ENCODE assay signal across 24 cellular contexts in genomic region chr16:11053916-11054460, GRCh38.
DNase-seq lines count a peak whose midpoint lies in the region; ATAC-seq and TF ChIP-seq lines count a peak whose summit lies in the region.
"Had no signal": no experiment of that assay in that cellular context is flagged by ENCODE, and none has a peak within 500 bp of the region (broad histone marks: within the 10 kb centered on the region; RNA-seq: fewer than 3 reads in every experiment).

No MANE protein-coding gene starts in this region.

- peaks cover 66% of the 10 kb centered on the region for H3K36me3 Mint-ChIP-seq in activated naive CD4-positive, alpha-beta T cell treated with anti-CD3 and anti-CD28 coated beads, Interleukin-2, amount 10 ng/mL, durations not matched to agents 7 days and 5 days
- peaks cover 26% of the 10 kb centered on the region for H3K36me3 Mint-ChIP-seq in activated naive CD4-positive, alpha-beta T cell treated with anti-CD3 and anti-CD28 coated beads for 36 hours (ENCODE audit: low read depth)
- peaks cover 78% of the 10 kb centered on the region for H3K36me3 Mint-ChIP-seq in dendritic cell treated with granulocyte-macrophage colony-stimulating factor and Interleukin-4, amounts not matched to agents 40 ng/mL and 50 ng/mL, for 4 days (ENCODE audit: low read depth)
- H3K36me3 Mint-ChIP-seq in stimulated activated memory B cell treated with anti-CD40 and anti-IgM and Interleukin-4, amounts not matched to agents 10 μg/mL and 1 μg/mL and 100 μg/mL, for 72 hours, result peaks cover 76% of the 10 kb centered on the region
- no peaks in the 10 kb centered on the region for H3K36me3 Mint-ChIP-seq in GM23338 (ENCODE audit: low read depth)

- no peaks in the 10 kb centered on the region for H3K9me2 ChIP-seq in GM23338 (ENCODE audit: insufficient read depth)
- H3K9me2 ChIP-seq: SK-N-SH had no signal

- intact Hi-C loops in activated naive CD4-positive, alpha-beta T cell treated with anti-CD3 and anti-CD28 coated beads for 36 hours (cut with micrococcal nuclease), result loop anchor here (2.0 kb wide), 1 partner anchor 61 kb away; no protein-coding TSS in a partner anchor
- intact Hi-C loops in dendritic cell treated with granulocyte-macrophage colony-stimulating factor and Interleukin-4, amounts not matched to agents 40 ng/mL and 50 ng/mL, for 4 days (cut with micrococcal nuclease), result no loop called here

- CTCF ChIA-PET in activated naive CD4-positive, alpha-beta T cell treated with anti-CD3 and anti-CD28 coated beads, Interleukin-2, amount 10 ng/mL, durations not matched to agents 7 days and 5 days (lab: Charles Lee), result interaction anchor here (1.0 kb wide), 1 partner anchor 41 kb away, joined by 6 read pairs; no protein-coding TSS in a partner anchor
- CTCF ChIA-PET in activated naive CD4-positive, alpha-beta T cell treated with anti-CD3 and anti-CD28 coated beads for 36 hours (lab: Charles Lee), result no interaction called here

- no peak overlapping the region for H3K4me3 ChIP-seq in GM23338
- H3K4me3 ChIP-seq: body of pancreas, gastroesophageal sphincter, pancreas, testis had no signal

- ATAC-seq in stimulated activated memory B cell treated with anti-CD40 and anti-IgM and Interleukin-4, amounts not matched to agents 10 μg/mL and 1 μg/mL and 100 μg/mL, for 72 hours, result no peak
- ATAC-seq in GM21360 (IDR thresholded peaks at IDR 0.05; ENCODE audit: unreplicated experiment), result no peak
- ATAC-seq in GM18498 (IDR thresholded peaks at IDR 0.05; ENCODE audit: unreplicated experiment), result no peak
- no peak for ATAC-seq in GM23338
- ATAC-seq: body of pancreas, gastroesophageal sphincter, left lobe of liver, Panc1, pancreas had no signal

- no peak overlapping the region for H3K4me2 ChIP-seq in GM23338
- H3K4me2 ChIP-seq: SK-N-SH had no signal

- H3K9me3 Mint-ChIP-seq in activated naive CD4-positive, alpha-beta T cell treated with anti-CD3 and anti-CD28 coated beads, Interleukin-2, amount 10 ng/mL, durations not matched to agents 7 days and 5 days, result no peaks in the 10 kb centered on the region
- no peaks in the 10 kb centered on the region for H3K9me3 Mint-ChIP-seq in activated naive CD4-positive, alpha-beta T cell treated with anti-CD3 and anti-CD28 coated beads for 36 hours
- no peaks in the 10 kb centered on the region for H3K9me3 Mint-ChIP-seq in dendritic cell treated with granulocyte-macrophage colony-stimulating factor and Interleukin-4, amounts not matched to agents 40 ng/mL and 50 ng/mL, for 4 days
- H3K9me3 Mint-ChIP-seq in stimulated activated memory B cell treated with anti-CD40 and anti-IgM and Interleukin-4, amounts not matched to agents 10 μg/mL and 1 μg/mL and 100 μg/mL, for 72 hours, result no peaks in the 10 kb centered on the region
- no peaks in the 10 kb centered on the region for H3K9me3 Mint-ChIP-seq in GM23338

- no peaks in the 10 kb centered on the region for H4K20me1 ChIP-seq in GM23338 (replicated peaks; ENCODE audit: insufficient read depth)

- TF ChIP-seq CTCF in GM23338 (conservative IDR thresholded peaks at IDR 0.05; ENCODE audit: low read depth in 2 of 2), result no peak

- H2AFZ ChIP-seq in GM23338, result no peak overlapping the region

- H3K27ac Mint-ChIP-seq in activated naive CD4-positive, alpha-beta T cell treated with anti-CD3 and anti-CD28 coated beads, Interleukin-2, amount 10 ng/mL, durations not matched to agents 7 days and 5 days, result peak overlapping the region; percentile 68
- no peak overlapping the region for H3K27ac Mint-ChIP-seq in activated naive CD4-positive, alpha-beta T cell treated with anti-CD3 and anti-CD28 coated beads for 36 hours
- H3K27ac Mint-ChIP-seq in dendritic cell treated with granulocyte-macrophage colony-stimulating factor and Interleukin-4, amounts not matched to agents 40 ng/mL and 50 ng/mL, for 4 days, result peak overlapping the region; percentile 71
- H3K27ac Mint-ChIP-seq in stimulated activated memory B cell treated with anti-CD40 and anti-IgM and Interleukin-4, amounts not matched to agents 10 μg/mL and 1 μg/mL and 100 μg/mL, for 72 hours, result peak overlapping the region; percentile 82
- H3K27ac Mint-ChIP-seq in GM23338, result no peak overlapping the region

- H3K27me3 Mint-ChIP-seq in activated naive CD4-positive, alpha-beta T cell treated with anti-CD3 and anti-CD28 coated beads, Interleukin-2, amount 10 ng/mL, durations not matched to agents 7 days and 5 days, result no peaks in the 10 kb centered on the region
- no peaks in the 10 kb centered on the region for H3K27me3 Mint-ChIP-seq in activated naive CD4-positive, alpha-beta T cell treated with anti-CD3 and anti-CD28 coated beads for 36 hours (ENCODE audit: low read depth)
- H3K27me3 Mint-ChIP-seq in dendritic cell treated with granulocyte-macrophage colony-stimulating factor and Interleukin-4, amounts not matched to agents 40 ng/mL and 50 ng/mL, for 4 days, result peaks cover 9% of the 10 kb centered on the region
- H3K27me3 Mint-ChIP-seq in stimulated activated memory B cell treated with anti-CD40 and anti-IgM and Interleukin-4, amounts not matched to agents 10 μg/mL and 1 μg/mL and 100 μg/mL, for 72 hours, result no peaks in the 10 kb centered on the region
- H3K27me3 Mint-ChIP-seq in GM23338 (ENCODE audit: insufficient read depth, low read depth, poor library complexity), result peaks cover 3% of the 10 kb centered on the region

- peaks cover 6% of the 10 kb centered on the region for H3K4me1 ChIP-seq in GM23338 (ENCODE audit: insufficient read depth)
- H3K4me1 ChIP-seq: body of pancreas, gastroesophageal sphincter, pancreas had no signal

- peaks cover 79% of the 10 kb centered on the region for H3K4me1 Mint-ChIP-seq in activated naive CD4-positive, alpha-beta T cell treated with anti-CD3 and anti-CD28 coated beads, Interleukin-2, amount 10 ng/mL, durations not matched to agents 7 days and 5 days
- peaks cover 31% of the 10 kb centered on the region for H3K4me1 Mint-ChIP-seq in activated naive CD4-positive, alpha-beta T cell treated with anti-CD3 and anti-CD28 coated beads for 36 hours (ENCODE audit: low read depth)
- H3K4me1 Mint-ChIP-seq in dendritic cell treated with granulocyte-macrophage colony-stimulating factor and Interleukin-4, amounts not matched to agents 40 ng/mL and 50 ng/mL, for 4 days (ENCODE audit: low read depth), result peaks cover 68% of the 10 kb centered on the region
- peaks cover 52% of the 10 kb centered on the region for H3K4me1 Mint-ChIP-seq in stimulated activated memory B cell treated with anti-CD40 and anti-IgM and Interleukin-4, amounts not matched to agents 10 μg/mL and 1 μg/mL and 100 μg/mL, for 72 hours
- peaks cover 17% of the 10 kb centered on the region for H3K4me1 Mint-ChIP-seq in GM23338

- H3K27ac ChIP-seq in GM23338 (ENCODE audit: low read depth), result no peak overlapping the region
- H3K27ac ChIP-seq: body of pancreas, gastroesophageal sphincter, pancreas, testis had no signal

- H3K36me3 ChIP-seq in GM23338 (ENCODE audit: insufficient read depth), result no peaks in the 10 kb centered on the region
- H3K36me3 ChIP-seq: pancreas had no signal

- no peaks in the 10 kb centered on the region for H3K27me3 ChIP-seq in GM23338 (ENCODE audit: insufficient read depth)
- H3K27me3 ChIP-seq: body of pancreas, gastroesophageal sphincter, pancreas, testis had no signal

- no peak for DNase-seq in activated naive CD4-positive, alpha-beta T cell treated with anti-CD3 and anti-CD28 coated beads, Interleukin-2, amount 10 ng/mL, durations not matched to agents 7 days and 5 days
- DNase-seq in activated naive CD4-positive, alpha-beta T cell treated with anti-CD3 and anti-CD28 coated beads for 36 hours, result no peak
- DNase-seq in NCI-H524 treated with DMSO at 0.1 percent for 48 hours (lab: John Stamatoyannopoulos, UW) (peak; percentile 95), GM23338 (ENCODE audit: low spot score) (no peak)
- DNase-seq: activated CD8-positive, alpha-beta memory T cell treated with anti-CD3 and anti-CD28 coated beads for 24 hours; activated naive CD4-positive, alpha-beta T cell; body of pancreas; Caco-2; dermis blood vessel endothelial cell; GDM1; MM.1S; NCI-H187 treated with DMSO at 0.1 percent for 48 hours; NCI-H69; pancreas; SK-N-SH; stimulated activated CD4-positive, alpha-beta T cell treated with anti-CD3 and anti-CD28 coated beads, Interleukin-4, amount 100 ng/mL, for 1 hour; testis had no signal

- no peak overlapping the region for H3K4me3 Mint-ChIP-seq in activated naive CD4-positive, alpha-beta T cell treated with anti-CD3 and anti-CD28 coated beads, Interleukin-2, amount 10 ng/mL, durations not matched to agents 7 days and 5 days
- H3K4me3 Mint-ChIP-seq in activated naive CD4-positive, alpha-beta T cell treated with anti-CD3 and anti-CD28 coated beads for 36 hours, result no peak overlapping the region
- H3K4me3 Mint-ChIP-seq in dendritic cell treated with granulocyte-macrophage colony-stimulating factor and Interleukin-4, amounts not matched to agents 40 ng/mL and 50 ng/mL, for 4 days, result no peak overlapping the region
- H3K4me3 Mint-ChIP-seq in stimulated activated memory B cell treated with anti-CD40 and anti-IgM and Interleukin-4, amounts not matched to agents 10 μg/mL and 1 μg/mL and 100 μg/mL, for 72 hours, result no peak overlapping the region
- no peak overlapping the region for H3K4me3 Mint-ChIP-seq in GM23338

- H3F3A ChIP-seq in GM23338 (replicated peaks; ENCODE audit: low read depth), result no peaks in the 10 kb centered on the region

- no peaks in the 10 kb centered on the region for H3K79me2 ChIP-seq in GM23338 (replicated peaks; ENCODE audit: insufficient read depth)

TF ChIP-seq in GM23338, 12 proteins besides CTCF, POLR2A, EP300 and RAD21 (continues in another document):
- TF ChIP-seq ZNF114 (CRISPR knock-in tag; IDR thresholded peaks at IDR 0.05), result no peak

Comparison
In these comparisons a context has a peak if more than half of its experiments do, and no peak if none do; other contexts are left out.
1. H3K27ac Mint-ChIP-seq: peak in activated naive CD4-positive, alpha-beta T cell treated with anti-CD3 and anti-CD28 coated beads, Interleukin-2, amount 10 ng/mL, durations not matched to agents 7 days and 5 days (single experiment), dendritic cell treated with granulocyte-macrophage colony-stimulating factor and Interleukin-4, amounts not matched to agents 40 ng/mL and 50 ng/mL, for 4 days (single experiment) and stimulated activated memory B cell treated with anti-CD40 and anti-IgM and Interleukin-4, amounts not matched to agents 10 μg/mL and 1 μg/mL and 100 μg/mL, for 72 hours (single experiment); none in activated naive CD4-positive, alpha-beta T cell treated with anti-CD3 and anti-CD28 coated beads for 36 hours (single experiment) and GM23338 (single experiment).